In the genomic region with DNA sequence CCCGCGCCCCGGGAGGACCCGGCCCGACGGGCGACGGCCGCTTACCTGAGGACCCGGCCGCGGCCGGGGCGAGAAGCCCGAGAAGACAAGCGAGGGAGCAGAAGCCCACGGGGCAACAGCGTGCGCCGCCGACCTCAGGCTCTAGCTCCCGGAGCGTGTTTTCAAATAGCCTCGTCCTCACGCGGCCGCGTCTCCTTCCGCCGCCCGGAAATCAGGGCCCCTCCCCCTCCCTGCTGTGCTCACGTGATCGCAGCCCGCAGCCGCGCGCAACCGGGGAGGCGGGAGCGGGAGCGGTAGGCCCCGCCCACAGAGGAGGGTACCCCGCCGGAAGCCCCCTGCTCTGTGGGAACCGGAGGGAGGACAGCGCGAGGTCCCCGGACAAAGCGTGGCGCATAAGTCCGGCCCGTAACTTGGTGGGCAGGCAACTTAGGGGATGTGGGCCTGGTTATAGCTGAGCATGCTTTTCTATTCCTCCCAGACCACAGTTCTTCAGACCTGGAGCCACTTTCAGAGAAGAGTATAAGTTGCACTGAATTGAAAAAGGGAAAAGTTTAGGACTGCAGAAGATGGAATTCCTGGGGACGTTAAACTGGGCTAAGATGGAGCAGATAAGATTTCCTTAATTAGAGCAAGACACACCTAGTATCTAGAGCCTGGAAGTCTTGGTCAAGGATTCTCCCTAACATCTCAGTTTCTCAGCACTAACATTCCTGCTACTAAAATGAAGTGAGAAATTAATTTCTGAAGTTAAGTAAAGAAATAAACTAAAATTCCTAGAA, we compare ENCODE assay signal across 8 cellular contexts. TPM values are rescaled to one million over a fixed set of nuclear protein-coding genes. Genes with fewer than 3 reads are reported as not detected.
DNase-seq lines count a peak whose midpoint lies in the region; ATAC-seq and TF ChIP-seq lines count a peak whose summit lies in the region.

A gene (minus strand): TSS at position 216 of the 779 bp plus-strand sequence. CDS start 3,579 bp downstream, outside the sequence.

- H3K9me3 ChIP-seq in HUES64 (ENCODE audit: insufficient read depth, low read depth, low read length) (no peaks in the 10 kb centered on the region; the same call in 1 of the 2 replicates), OCI-LY3 (ENCODE audit: insufficient read depth, low read length) (no peaks in the 10 kb centered on the region), mononuclear cell (ENCODE audit: low read depth, low read length) (no peaks in the 10 kb centered on the region)

- peaks cover 39% of the 10 kb centered on the region for H4K20me1 ChIP-seq in OCI-LY3 (ENCODE audit: insufficient read depth, low read length)

- H3K9ac ChIP-seq in HUES64 (ENCODE audit: low read depth, low read length) (peak within 1 kb of the TSS; percentile 96), OCI-LY3 (ENCODE audit: low read length) (peak within 1 kb of the TSS; percentile 94)

- H3K4me2 ChIP-seq in OCI-LY3 (ENCODE audit: low read length): peak within 1 kb of the TSS; percentile 98

- TF ChIP-seq CTCF in OCI-LY3 (IDR thresholded peaks at IDR 0.05; ENCODE audit: low read depth, low read length): no peak
- TF ChIP-seq CTCF in epithelial cell of esophagus (IDR thresholded peaks at IDR 0.05; ENCODE audit: insufficient read depth, low read depth, low read length, missing control alignments): no peak

- peak within 1 kb of the TSS; percentile 96 for H2AFZ ChIP-seq in OCI-LY3 (ENCODE audit: low read depth, low read length)

- H3K27ac ChIP-seq in HUES64 (ENCODE audit: low read depth, low read length) (peak within 1 kb of the TSS; percentile 95), OCI-LY3 (ENCODE audit: low read length) (peak within 1 kb of the TSS; percentile 64)

- H3K4me1 ChIP-seq in HUES64 (ENCODE audit: insufficient read depth, low read length) (peaks cover 22% of the 10 kb centered on the region), OCI-LY3 (ENCODE audit: low read length) (peaks cover 21% of the 10 kb centered on the region), mononuclear cell (ENCODE audit: insufficient read depth, low read length) (peaks cover 15% of the 10 kb centered on the region)

- peaks cover 57% of the 10 kb centered on the region for H3K79me2 ChIP-seq in OCI-LY3 (ENCODE audit: low read length)

- DNase-seq in D341Med (ENCODE audit: low spot score) (peak; percentile 99), activated T-cell treated with anti-CD3 and anti-CD28 coated beads for 1 hour (ENCODE audit: low read depth) (peak; percentile 83), epithelial cell of esophagus (ENCODE audit: low read depth) (peak; percentile 84)
- DNase-seq in stimulated activated CD8-positive, alpha-beta memory T cell treated with anti-CD3 and anti-CD28 coated beads, Interleukin-2, amount 100 ng/mL, for 48 hours (ENCODE audit: low read depth in 2 of 2): peak; percentile 81

- H3K4me3 ChIP-seq in HUES64 (ENCODE audit: low read length) (peak within 1 kb of the TSS; percentile 95), OCI-LY3 (ENCODE audit: low read length) (peak within 1 kb of the TSS; percentile 88), epithelial cell of esophagus (ENCODE audit: low read length) (peak within 1 kb of the TSS; percentile 93), mononuclear cell (ENCODE audit: low read length) (peak within 1 kb of the TSS; percentile 76)

- peak; percentile 71 for ATAC-seq in GM21447 (IDR thresholded peaks at IDR 0.05; ENCODE audit: unreplicated experiment)

- peaks cover 17% of the 10 kb centered on the region for H3K36me3 ChIP-seq in HUES64 (ENCODE audit: insufficient read depth, low read length)
- H3K36me3 ChIP-seq in OCI-LY3 (replicated peaks; ENCODE audit: low read depth, low read length): no peaks in the 10 kb centered on the region

- under 1% methylated on average over 53 of the region's 53 CpGs for WGBS in HUES64

- no peaks in the 10 kb centered on the region for H3K27me3 ChIP-seq in HUES64 (ENCODE audit: insufficient read depth, low read length)
- no peaks in the 10 kb centered on the region for H3K27me3 ChIP-seq in OCI-LY3 (ENCODE audit: low read depth, low read length)
- H3K27me3 ChIP-seq in mononuclear cell (ENCODE audit: insufficient read depth, low read length): no peaks in the 10 kb centered on the region

RNA-seq across cellular contexts. Expression of the gene that starts here (rescaled TPM):
- 66.7 TPM for polyA plus RNA-seq in HUES64 (2013, experiment 1 of 2)
- 58.1 TPM for polyA plus RNA-seq in HUES64 (2013, experiment 2 of 2)
- 18.9 TPM for total RNA-seq in mononuclear cell

Comparison
In these comparisons a context has a peak if more than half of its experiments do, and no peak if none do; other contexts are left out.
1. Peak in every context shown above with its lines: DNase-seq, ATAC-seq, H3K4me3 ChIP-seq and H3K27ac ChIP-seq.